Comparison of ENCODE assay signal across 8 cellular contexts in genomic region chr3:115784739-115785571, GRCh38.
DNase-seq lines count a peak whose midpoint lies in the region; ATAC-seq lines count a peak whose summit lies in the region.

No MANE protein-coding gene starts in this region.

- H3K36me3 Mint-ChIP-seq in CD4-positive, alpha-beta memory T cell, result no peaks in the 10 kb centered on the region
- H3K36me3 Mint-ChIP-seq in activated naive CD8-positive, alpha-beta T cell treated with anti-CD3 and anti-CD28 coated beads, Interleukin-2, amount 50 U/mL, for 24 hours (ENCODE audit: low read depth), result no peaks in the 10 kb centered on the region

- H3K27ac Mint-ChIP-seq in CD4-positive, alpha-beta memory T cell, result peak overlapping the region; percentile 76 to 99 (median 98)
- H3K27ac Mint-ChIP-seq in activated naive CD8-positive, alpha-beta T cell treated with anti-CD3 and anti-CD28 coated beads, Interleukin-2, amount 50 U/mL, for 24 hours, result peak overlapping the region; percentile 93

- H3K4me3 Mint-ChIP-seq in CD4-positive, alpha-beta memory T cell, result peak overlapping the region; percentile 78 to 96 (median 93)
- peak overlapping the region; percentile 77 for H3K4me3 Mint-ChIP-seq in activated naive CD8-positive, alpha-beta T cell treated with anti-CD3 and anti-CD28 coated beads, Interleukin-2, amount 50 U/mL, for 24 hours

- peak in 1 of 5 donors; percentile 38 for DNase-seq in CD4-positive, alpha-beta memory T cell
- peak; percentile 37 for DNase-seq in HT1080 (ENCODE audit: low read depth)
- DNase-seq in activated naive CD8-positive, alpha-beta T cell treated with anti-CD3 and anti-CD28 coated beads, Interleukin-2, amount 50 U/mL, for 24 hours, result no peak
- no peak for DNase-seq in iPS DF 6.9 (ENCODE audit: low read depth, low spot score)
- no peak for DNase-seq in posterior vena cava (ENCODE audit: low spot score)

- H3K4me1 ChIP-seq in CD4-positive, alpha-beta memory T cell (ENCODE audit: insufficient read depth, low read length), result peaks cover 13% of the 10 kb centered on the region
- no peaks in the 10 kb centered on the region for H3K4me1 ChIP-seq in iPS DF 6.9 (ENCODE audit: control insufficient read depth, insufficient read depth, low read length)

- no peaks in the 10 kb centered on the region for H3K36me3 ChIP-seq in CD4-positive, alpha-beta memory T cell (ENCODE audit: insufficient read depth, low read length)
- H3K36me3 ChIP-seq in iPS DF 6.9 (ENCODE audit: control insufficient read depth, insufficient read depth, low read length), result no peaks in the 10 kb centered on the region

- intact Hi-C loops in CD4-positive, alpha-beta memory T cell (cut with micrococcal nuclease), result loop anchor here (1.0 to 10.0 kb wide), 11 partner anchors 30 to 1730 kb away; partner anchors contain the start of genes CCDC191, QTRT2, TIGIT and ZBTB20
- intact Hi-C loops in posterior vena cava (cut with DNase I), result loop anchor here (10.0 kb wide), 2 partner anchors 90 to 560 kb away; no protein-coding TSS in a partner anchor

- ATAC-seq in activated naive CD8-positive, alpha-beta T cell treated with anti-CD3 and anti-CD28 coated beads, Interleukin-2, amount 50 U/mL, for 24 hours, result no peak
- ATAC-seq in GM18909 (IDR thresholded peaks at IDR 0.05; ENCODE audit: poor library complexity, unreplicated experiment) (no peak), HG03135 (IDR thresholded peaks at IDR 0.05; ENCODE audit: unreplicated experiment) (no peak)

- no peaks in the 10 kb centered on the region for H3K9me3 ChIP-seq in CD4-positive, alpha-beta memory T cell (ENCODE audit: control insufficient read depth in 1 of 2, low read length in 2 of 2)
- no peaks in the 10 kb centered on the region for H3K9me3 ChIP-seq in iPS DF 6.9 (ENCODE audit: control insufficient read depth, insufficient read depth, low read length)

- no CpG with 5 or more reads among the region's 11 CpGs for WGBS in iPS DF 6.9 (ENCODE audit: insufficient coverage, insufficient read length)

- CTCF ChIA-PET in CD4-positive, alpha-beta memory T cell (lab: Charles Lee; ENCODE audit: partially characterized antibody), result interaction anchor here (0.6 to 2.3 kb wide), 22 partner anchors 7 to 743 kb away, joined by 3 to 17 read pairs (median 8); no protein-coding TSS in a partner anchor

- peak overlapping the region; percentile 90 for H3K27ac ChIP-seq in CD4-positive, alpha-beta memory T cell (ENCODE audit: low read depth, low read length)
- no peak overlapping the region for H3K27ac ChIP-seq in iPS DF 6.9 (ENCODE audit: low read length)
- peak overlapping the region in 20 of 21 experiments; percentile 79 to 96 (median 90) for H3K27ac ChIP-seq in skin epidermis

- H3K4me3 ChIP-seq in CD4-positive, alpha-beta memory T cell (ENCODE audit: low read length in 2 of 2), result peak overlapping the region in 1 of 2 donors; percentile 81
- peak overlapping the region; percentile 77; the same call in 1 of the 2 replicates for H3K4me3 ChIP-seq in iPS DF 6.9 (ENCODE audit: low read length)
- H3K4me3 ChIP-seq in skin epidermis, result peak overlapping the region; percentile 48 to 80 (median 63)

- POLR2A ChIA-PET in CD4-positive, alpha-beta memory T cell (lab: Charles Lee; ENCODE audit: partially characterized antibody), result interaction anchor here (1.3 to 2.3 kb wide), 8 partner anchors 7 to 1729 kb away, joined by 3 to 14 read pairs (median 6); partner anchors contain the start of gene ZBTB20

- H3K4me1 Mint-ChIP-seq in CD4-positive, alpha-beta memory T cell, result peaks cover 10 to 19% (median 10%) of the 10 kb centered on the region in 4 donors
- H3K4me1 Mint-ChIP-seq in activated naive CD8-positive, alpha-beta T cell treated with anti-CD3 and anti-CD28 coated beads, Interleukin-2, amount 50 U/mL, for 24 hours, result peaks cover 27% of the 10 kb centered on the region

- H3K27me3 ChIP-seq in CD4-positive, alpha-beta memory T cell (ENCODE audit: insufficient read depth, low read length), result no peaks in the 10 kb centered on the region
- H3K27me3 ChIP-seq in iPS DF 6.9 (ENCODE audit: control insufficient read depth, insufficient read depth, low read length), result no peaks in the 10 kb centered on the region

- H3K27me3 Mint-ChIP-seq in CD4-positive, alpha-beta memory T cell, result no peaks in the 10 kb centered on the region
- no peaks in the 10 kb centered on the region for H3K27me3 Mint-ChIP-seq in activated naive CD8-positive, alpha-beta T cell treated with anti-CD3 and anti-CD28 coated beads, Interleukin-2, amount 50 U/mL, for 24 hours

- H3K9me3 Mint-ChIP-seq in CD4-positive, alpha-beta memory T cell, result no peaks in the 10 kb centered on the region
- no peaks in the 10 kb centered on the region for H3K9me3 Mint-ChIP-seq in activated naive CD8-positive, alpha-beta T cell treated with anti-CD3 and anti-CD28 coated beads, Interleukin-2, amount 50 U/mL, for 24 hours
